17 cellular contexts compared by ENCODE assay signal in genomic region chr2:624096-624495, GRCh38. TPM values are rescaled to one million over a fixed set of nuclear protein-coding genes. Genes with fewer than 3 reads are reported as not detected.
A peak's percentile ranks its signal among the peaks of the same experiment; 100 is the strongest.
DNase-seq lines count a peak whose midpoint lies in the region; TF ChIP-seq lines count a peak whose summit lies in the region.
"Had no signal": no experiment of that assay in that cellular context is flagged by ENCODE, and none has a peak within 500 bp of the region (broad histone marks: within the 10 kb centered on the region; RNA-seq: fewer than 3 reads in every experiment).

No MANE protein-coding gene starts in this region.

- TF ChIP-seq CTCF in right atrium auricular region (IDR thresholded peaks at IDR 0.05) (no peak), left ventricle myocardium inferior (IDR thresholded peaks at IDR 0.05; ENCODE audit: borderline replicate concordance) (no peak), type B pancreatic cell (conservative IDR thresholded peaks at IDR 0.05) (no peak), brain microvascular endothelial cell (IDR thresholded peaks at IDR 0.05; ENCODE audit: low read depth, low read length, missing control alignments) (no peak)

- no peaks in the 10 kb centered on the region for H3K36me3 Mint-ChIP-seq in type B pancreatic cell
- H3K36me3 Mint-ChIP-seq: CD4-positive, CD25-positive, alpha-beta regulatory T cell; CD8-positive, alpha-beta memory T cell had no signal

- no peaks in the 10 kb centered on the region for H3K4me1 ChIP-seq in right atrium auricular region
- no peaks in the 10 kb centered on the region for H3K4me1 ChIP-seq in left ventricle myocardium inferior
- H3K4me1 ChIP-seq: HAP-1 had no signal

- no peak overlapping the region for H3K27ac Mint-ChIP-seq in type B pancreatic cell
- H3K27ac Mint-ChIP-seq: CD4-positive, CD25-positive, alpha-beta regulatory T cell; CD8-positive, alpha-beta memory T cell had no signal

- H3K27ac ChIP-seq in right atrium auricular region (no peak overlapping the region), left ventricle myocardium inferior (replicated peaks) (no peak overlapping the region), brain microvascular endothelial cell (no peak overlapping the region)
- H3K27ac ChIP-seq: HL-60 had no signal

- no peak overlapping the region for H3K4me3 Mint-ChIP-seq in type B pancreatic cell
- H3K4me3 Mint-ChIP-seq: CD4-positive, CD25-positive, alpha-beta regulatory T cell; CD8-positive, alpha-beta memory T cell had no signal

- H3K4me1 Mint-ChIP-seq in type B pancreatic cell (ENCODE audit: unreplicated experiment): peaks cover 12% of the 10 kb centered on the region
- H3K4me1 Mint-ChIP-seq: CD4-positive, CD25-positive, alpha-beta regulatory T cell; CD8-positive, alpha-beta memory T cell had no signal

- peak; percentile 40 for DNase-seq in right atrium auricular region (ENCODE audit: low spot score)
- no peak for DNase-seq in left ventricle myocardium inferior
- peak; percentile 45 for DNase-seq in islet precursor cell
- DNase-seq in type B pancreatic cell (ENCODE audit: extremely low spot score, unreplicated experiment): peak; percentile 59
- no peak for DNase-seq in brain microvascular endothelial cell
- no peak for DNase-seq in GM03348 (ENCODE audit: low spot score)
- DNase-seq: BE2C; C1 segment of cervical spinal cord; CD4-positive, CD25-positive, alpha-beta regulatory T cell; CD8-positive, alpha-beta memory T cell; COR-L47; DMS 273 treated with DMSO at 0.1 percent for 48 hours; DMS53; DND-41; EL had no signal

- H3K4me3 ChIP-seq in right atrium auricular region (no peak overlapping the region), left ventricle myocardium inferior (no peak overlapping the region), brain microvascular endothelial cell (ENCODE audit: low read depth, low read length) (no peak overlapping the region)
- H3K4me3 ChIP-seq: HAP-1 had no signal

- in situ Hi-C loops in brain microvascular endothelial cell (cut with HindIII; ENCODE audit: low pct_ligation_motif_present, low sequenced_read_pairs): no loop called here

- intact Hi-C loops in left ventricle myocardium inferior (cut with micrococcal nuclease): no loop called here

- H3K27me3 Mint-ChIP-seq in type B pancreatic cell: peaks cover 6% of the 10 kb centered on the region
- H3K27me3 Mint-ChIP-seq: CD4-positive, CD25-positive, alpha-beta regulatory T cell had no signal

- H3K9me3 ChIP-seq in right atrium auricular region (no peaks in the 10 kb centered on the region), left ventricle myocardium inferior (replicated peaks) (peaks cover 9% of the 10 kb centered on the region)
- H3K9me3 ChIP-seq: BE2C, HAP-1 had no signal

- no peaks in the 10 kb centered on the region for H3K9me3 Mint-ChIP-seq in type B pancreatic cell
- H3K9me3 Mint-ChIP-seq: CD8-positive, alpha-beta memory T cell had no signal

- H3K36me3 ChIP-seq in right atrium auricular region (no peaks in the 10 kb centered on the region), left ventricle myocardium inferior (no peaks in the 10 kb centered on the region), brain microvascular endothelial cell (replicated peaks) (no peaks in the 10 kb centered on the region)
- H3K36me3 ChIP-seq: BE2C, HAP-1 had no signal

- H3K27me3 ChIP-seq in right atrium auricular region: no peaks in the 10 kb centered on the region
- H3K27me3 ChIP-seq in left ventricle myocardium inferior (ENCODE audit: low read depth): peaks cover 37% of the 10 kb centered on the region
- no peaks in the 10 kb centered on the region for H3K27me3 ChIP-seq in brain microvascular endothelial cell (replicated peaks)
- H3K27me3 ChIP-seq: BE2C had no signal

RNA-seq across cellular contexts. Expression of gene TMEM18, which starts 53.1 kb away (rescaled TPM):
- total RNA-seq in right atrium auricular region (10 to 100 TPM in 1 of 2 donors, 1 to 10 TPM in 1; 7.6 to 11.9 TPM), left ventricle myocardium inferior (10.4 TPM), type B pancreatic cell (ENCODE audit: low replicate concordance) (22.8 and 27.4 TPM in 2 replicates)

Comparison
In these comparisons a context has a peak if more than half of its experiments do, and no peak if none do; other contexts are left out.
1. DNase-seq: peak in right atrium auricular region (single experiment), islet precursor cell (single experiment) and type B pancreatic cell (single experiment); none in left ventricle myocardium inferior (single experiment), brain microvascular endothelial cell (single experiment) and GM03348 (single experiment).